In the genomic region with DNA sequence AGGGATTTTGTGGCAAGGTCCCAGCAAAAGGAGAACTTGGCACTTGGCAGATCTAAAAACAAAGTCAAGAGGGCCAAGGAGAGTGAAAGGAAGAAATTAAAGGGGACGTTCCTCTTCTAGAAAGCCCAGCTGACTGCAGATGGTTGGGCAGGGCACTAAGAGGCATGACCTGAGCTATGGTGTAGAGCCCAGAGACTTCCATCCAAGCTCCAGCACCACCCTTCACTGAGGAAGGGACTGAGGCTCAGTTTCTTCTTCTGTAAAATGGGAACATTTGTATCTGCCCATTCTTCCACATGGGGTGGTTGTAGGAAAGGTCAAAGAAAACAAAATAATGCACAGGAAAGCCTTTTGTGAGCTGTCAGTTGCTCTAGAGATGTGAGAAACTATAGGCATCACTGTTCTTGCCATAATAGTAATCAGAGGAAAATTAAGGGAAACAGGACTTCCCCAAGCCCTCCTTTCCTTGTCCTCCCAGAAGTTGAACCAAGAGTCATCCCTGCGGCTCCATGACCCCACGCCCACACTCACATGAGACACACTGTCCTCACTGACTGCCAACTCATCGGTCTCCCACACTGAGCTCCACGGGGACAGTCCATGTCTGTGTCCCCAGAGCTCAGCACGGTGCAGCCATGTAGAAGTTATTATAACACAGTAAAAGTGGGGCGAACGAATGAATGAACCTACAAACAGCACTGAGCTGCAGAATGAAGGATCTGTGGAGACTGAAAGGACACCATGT, we compare ENCODE assay signal across 26 cellular contexts. TPM values are rescaled to one million over a fixed set of nuclear protein-coding genes. Genes with fewer than 3 reads are reported as not detected.
"Had no signal": no experiment of that assay in that cellular context is flagged by ENCODE, and none has a peak within 500 bp of the region (broad histone marks: within the 10 kb centered on the region; RNA-seq: fewer than 3 reads in every experiment).

No MANE protein-coding gene starts in this region.

- H3K36me3 Mint-ChIP-seq: memory B cell, naive B cell had no signal

- H3K36me3 ChIP-seq: heart left ventricle, prostate gland, right lobe of liver, suprapubic skin, tibial nerve had no signal

- ATAC-seq: esophagus mucosa; heart left ventricle; left colon; stimulated activated effector memory CD8-positive, alpha-beta T cell treated with anti-CD3 and anti-CD28 coated beads, Interleukin-12 subunit alpha, Interleukin-12 subunit beta, amount 100 ng/mL, for 72 hours; stimulated activated naive CD8-positive, alpha-beta T cell treated with anti-CD3 and anti-CD28 coated beads, Interleukin-15, Interleukin-2, amounts not matched to agents 100 U/mL and 50 U/mL, for 24 hours had no signal

- H3K4me1 ChIP-seq: heart left ventricle, prostate gland, right lobe of liver, suprapubic skin, tibial nerve had no signal

- DNase-seq: central memory CD4-positive, alpha-beta T cell; dorsolateral prefrontal cortex; effector CD8-positive, alpha-beta T cell; heart left ventricle; hippocampal formation; left colon; naive B cell; retina; right lobe of liver; stimulated activated CD4-positive, alpha-beta T cell treated with anti-CD3 and anti-CD28 coated beads, Interleukin-4, amount 100 ng/mL, for 1 hour; stimulated activated CD8-positive, alpha-beta memory T cell treated with anti-CD3 and anti-CD28 coated beads, Interleukin-4, amount 100 ng/mL, for 48 hours; stimulated activated naive CD8-positive, alpha-beta T cell treated with anti-CD3 and anti-CD28 coated beads, Interleukin-15, Interleukin-2, amounts not matched to agents 100 U/mL and 50 U/mL, for 24 hours had no signal

- H3K27ac Mint-ChIP-seq: memory B cell; nephron; stimulated activated effector memory CD8-positive, alpha-beta T cell treated with anti-CD3 and anti-CD28 coated beads, Interleukin-12 subunit alpha, Interleukin-12 subunit beta, amount 100 ng/mL, for 72 hours had no signal

- H3K4me1 Mint-ChIP-seq: nephron; stimulated activated effector memory CD8-positive, alpha-beta T cell treated with anti-CD3 and anti-CD28 coated beads, Interleukin-12 subunit alpha, Interleukin-12 subunit beta, amount 100 ng/mL, for 72 hours had no signal

- FAIRE-seq: frontal cortex had no signal

- H3K4me3 Mint-ChIP-seq: memory B cell; naive B cell; nephron; stimulated activated effector memory CD8-positive, alpha-beta T cell treated with anti-CD3 and anti-CD28 coated beads, Interleukin-12 subunit alpha, Interleukin-12 subunit beta, amount 100 ng/mL, for 72 hours had no signal

- H3K9me3 Mint-ChIP-seq: memory B cell; naive B cell; nephron; stimulated activated effector memory CD8-positive, alpha-beta T cell treated with anti-CD3 and anti-CD28 coated beads, Interleukin-12 subunit alpha, Interleukin-12 subunit beta, amount 100 ng/mL, for 72 hours had no signal

- H3K27ac ChIP-seq: coronary artery, dorsolateral prefrontal cortex, heart left ventricle, prostate gland, right lobe of liver, suprapubic skin, tibial nerve had no signal

- H3K27me3 ChIP-seq: dorsolateral prefrontal cortex, right lobe of liver, tibial nerve had no signal

- H3K4me3 ChIP-seq: coronary artery, dorsolateral prefrontal cortex, heart left ventricle, prostate gland, right lobe of liver, suprapubic skin, tibial nerve had no signal

- H3K9me3 ChIP-seq: heart left ventricle, prostate gland, right lobe of liver, suprapubic skin, tibial nerve had no signal

RNA-seq across cellular contexts. Expression of a gene that starts 10.4 kb away (rescaled TPM):
- total RNA-seq: chondrocyte, fibroblast of lung, glomerular endothelial cell, kidney epithelial cell, osteocyte, suprapubic skin had no signal
- polyA plus RNA-seq: fibroblast of lung had no signal

RNA-seq across cellular contexts. Expression of a gene that starts 34.8 kb away (rescaled TPM):
- total RNA-seq: glomerular endothelial cell, kidney epithelial cell, osteocyte had no signal
